Comparison of ENCODE assay signal across 10 cellular contexts in genomic region chr1:117370071-117370470, GRCh38. TPM values are rescaled to one million over a fixed set of nuclear protein-coding genes. Genes with fewer than 3 reads are reported as not detected.
DNase-seq lines count a peak whose midpoint lies in the region; ATAC-seq, FAIRE-seq and TF ChIP-seq lines count a peak whose summit lies in the region.
"Had no signal": no experiment of that assay in that cellular context is flagged by ENCODE, and none has a peak within 500 bp of the region (broad histone marks: within the 10 kb centered on the region; RNA-seq: fewer than 3 reads in every experiment).

No MANE protein-coding gene starts in this region.

- no peaks in the 10 kb centered on the region for H3K9me3 ChIP-seq in DOHH2 (ENCODE audit: control insufficient read depth, insufficient read depth, low read length)
- no peaks in the 10 kb centered on the region for H3K9me3 ChIP-seq in OCI-LY1 (ENCODE audit: low read length)
- no peaks in the 10 kb centered on the region for H3K9me3 ChIP-seq in duodenal mucosa (ENCODE audit: control insufficient read depth in 1 of 2, low read length in 2 of 2)
- H3K9me3 ChIP-seq in osteoblast (ENCODE audit: low read depth, low read length) = no peaks in the 10 kb centered on the region

- H3K27ac ChIP-seq in DOHH2 (ENCODE audit: low read depth, low read length) = no peak overlapping the region
- H3K27ac ChIP-seq in OCI-LY1 (ENCODE audit: low read depth, low read length, poor library complexity, severe bottlenecking) = no peak overlapping the region
- no peak overlapping the region for H3K27ac ChIP-seq in duodenal mucosa (ENCODE audit: low read depth, low read length)
- H3K27ac ChIP-seq in osteoblast (ENCODE audit: low read depth, low read length) = no peak overlapping the region

- no peaks in the 10 kb centered on the region for H3K9me2 ChIP-seq in DOHH2 (replicated peaks; ENCODE audit: control insufficient read depth, low read length)
- no peaks in the 10 kb centered on the region for H3K9me2 ChIP-seq in OCI-LY1 (ENCODE audit: low read depth, low read length)

- H3K36me3 ChIP-seq in DOHH2 (ENCODE audit: control insufficient read depth, low read length) (peaks cover 2% of the 10 kb centered on the region; the same call in 1 of the 2 replicates), OCI-LY1 (ENCODE audit: insufficient read depth, low read length) (no peaks in the 10 kb centered on the region), duodenal mucosa (ENCODE audit: control insufficient read depth in 1 of 2, insufficient read depth in 2 of 2, low read length in 2 of 2) (no peaks in the 10 kb centered on the region), osteoblast (ENCODE audit: insufficient read depth, low read length) (no peaks in the 10 kb centered on the region)

- FAIRE-seq in H54 (lab: Jason Lieb, UNC) = no peak

- H3K79me2 ChIP-seq in DOHH2 (ENCODE audit: control insufficient read depth, low read length) = peaks cover 90% of the 10 kb centered on the region
- peaks cover 74% of the 10 kb centered on the region for H3K79me2 ChIP-seq in OCI-LY1 (ENCODE audit: insufficient read depth, low read length)
- H3K79me2 ChIP-seq in osteoblast (ENCODE audit: insufficient read depth, low read length) = peaks cover 74% of the 10 kb centered on the region

- peaks cover 9% of the 10 kb centered on the region for H4K20me1 ChIP-seq in DOHH2 (ENCODE audit: control insufficient read depth, insufficient read depth, low read depth, low read length)
- H4K20me1 ChIP-seq in OCI-LY1 (ENCODE audit: insufficient read depth, low read length) = no peaks in the 10 kb centered on the region
- H4K20me1 ChIP-seq in osteoblast (ENCODE audit: insufficient read depth, low read length) = peaks cover 26% of the 10 kb centered on the region

- H3K4me3 ChIP-seq in DOHH2 (ENCODE audit: low read length) = peak overlapping the region; percentile 85
- peak overlapping the region; percentile 89 for H3K4me3 ChIP-seq in OCI-LY1 (ENCODE audit: low read depth, low read length, poor library complexity, severe bottlenecking)
- peak overlapping the region; percentile 82 to 88 for H3K4me3 ChIP-seq in duodenal mucosa (ENCODE audit: low read depth in 1 of 2, low read length in 2 of 2)
- H3K4me3 ChIP-seq in osteoblast (ENCODE audit: insufficient read depth, low read length) = peak overlapping the region; percentile 76

- ATAC-seq in HG02571 (IDR thresholded peaks at IDR 0.05; ENCODE audit: unreplicated experiment) = no peak

- H3K9ac ChIP-seq in OCI-LY1 (ENCODE audit: low read length) (peak overlapping the region; percentile 75), duodenal mucosa (ENCODE audit: low read depth in 1 of 2, low read length in 2 of 2) (peak overlapping the region in 1 of 2 donors; percentile 75)

- H3K4me1 ChIP-seq in DOHH2 (ENCODE audit: control insufficient read depth, low read length) = peaks cover 27% of the 10 kb centered on the region
- peaks cover 42% of the 10 kb centered on the region for H3K4me1 ChIP-seq in OCI-LY1 (ENCODE audit: insufficient read depth, low read length, severe bottlenecking)
- H3K4me1 ChIP-seq in duodenal mucosa (ENCODE audit: control insufficient read depth in 1 of 2, insufficient read depth in 2 of 2, low read length in 2 of 2) = peaks cover 23 to 39% of the 10 kb centered on the region in 2 donors
- peaks cover 17% of the 10 kb centered on the region for H3K4me1 ChIP-seq in osteoblast (ENCODE audit: insufficient read depth, low read length)

- H3K4me2 ChIP-seq in DOHH2 (ENCODE audit: low read length) = peak overlapping the region; percentile 82
- H3K4me2 ChIP-seq in OCI-LY1 (ENCODE audit: low read length) = peak overlapping the region; percentile 71
- H3K4me2 ChIP-seq in osteoblast (ENCODE audit: insufficient read depth, low read length) = peak overlapping the region; percentile 99

- DNase-seq in osteoblast (ENCODE audit: insufficient read length, low spot score, missing footprints) = no peak
- DNase-seq in NCI-H2227 treated with DMSO at 0.1 percent for 48 hours (lab: John Stamatoyannopoulos, UW) = no peak
- no peak for DNase-seq in NCI-H2081 (lab: John Stamatoyannopoulos, UW)
- DNase-seq in H54 (ENCODE audit: insufficient read length, low spot score) = no peak
- DNase-seq: activated naive CD4-positive, alpha-beta T cell; NCI-H2029 had no signal

- TF ChIP-seq POLR2A in H54 (IDR thresholded peaks at IDR 0.05; ENCODE audit: low read depth, low read length) = no peak

- no peaks in the 10 kb centered on the region for H3F3A ChIP-seq in DOHH2 (ENCODE audit: control insufficient read depth, insufficient read depth)
- no peaks in the 10 kb centered on the region for H3F3A ChIP-seq in OCI-LY1 (ENCODE audit: insufficient read depth, low read length)

- TF ChIP-seq CTCF in DOHH2 (IDR thresholded peaks at IDR 0.05; ENCODE audit: low read depth, low read length, poor library complexity, severe bottlenecking) (no peak), OCI-LY1 (IDR thresholded peaks at IDR 0.05; ENCODE audit: low read length) (no peak), osteoblast (IDR thresholded peaks at IDR 0.05; ENCODE audit: extremely low read depth, low read depth, low read length) (no peak)

- H3K27me3 ChIP-seq in DOHH2 (ENCODE audit: control insufficient read depth, low read length) = no peaks in the 10 kb centered on the region
- no peaks in the 10 kb centered on the region for H3K27me3 ChIP-seq in OCI-LY1 (ENCODE audit: insufficient read depth, low read length)
- H3K27me3 ChIP-seq in duodenal mucosa (ENCODE audit: control insufficient read depth in 1 of 2, insufficient read depth in 2 of 2, low read length in 2 of 2) = no peaks in the 10 kb centered on the region
- no peaks in the 10 kb centered on the region for H3K27me3 ChIP-seq in osteoblast (ENCODE audit: insufficient read depth, low read length)

- H2AFZ ChIP-seq in OCI-LY1 (ENCODE audit: low read length) = no peak overlapping the region
- no peak overlapping the region for H2AFZ ChIP-seq in osteoblast (ENCODE audit: low read length)

RNA-seq across cellular contexts. Expression of gene MAN1A2, which starts 2.8 kb away (rescaled TPM):
- 51.0 and 52.5 TPM in 2 replicates for total RNA-seq in osteoblast
